ENCODE assay signal across 1 cellular context in genomic region chr9:83649080-83649479, GRCh38.
TF ChIP-seq lines count a peak whose summit lies in the region.

No MANE protein-coding gene starts in this region.

TF ChIP-seq in endothelial cell of umbilical vein, 7 proteins besides CTCF, POLR2A, EP300 and RAD21 (continued from another document):
- TF ChIP-seq JUN (IDR thresholded peaks at IDR 0.05; ENCODE audit: borderline replicate concordance, insufficient read depth, insufficient read length, low read depth), result no peak
- no peak for TF ChIP-seq EZH2 (IDR thresholded peaks at IDR 0.05; ENCODE audit: borderline replicate concordance, low read depth, low read length, severe bottlenecking)
- no peak for TF ChIP-seq MYC (IDR thresholded peaks at IDR 0.05; ENCODE audit: low read depth, low read length)
